Comparison of ENCODE assay signal across 8 cellular contexts in genomic region chr3:71304684-71305083, GRCh38.
DNase-seq lines count a peak whose midpoint lies in the region; ATAC-seq, FAIRE-seq and TF ChIP-seq lines count a peak whose summit lies in the region.

No MANE protein-coding gene starts in this region.

- WGBS in mesodermal cell (ENCODE audit: insufficient coverage in 2 of 2), 2 experiments = 0 to 10% methylated on average over 2 to 3 of the region's 3 CpGs
- 17 to 27% methylated on average over 3 of the region's 3 CpGs for WGBS in tibial nerve, 2 donors

- H3K36me3 ChIP-seq in RWPE2 (ENCODE audit: low read depth) (no peaks in the 10 kb centered on the region), mesodermal cell (ENCODE audit: control insufficient read depth, insufficient read depth, low read length) (no peaks in the 10 kb centered on the region), tibial nerve (no peaks in the 10 kb centered on the region)
- no peaks in the 10 kb centered on the region for H3K36me3 ChIP-seq in effector memory CD4-positive, alpha-beta T cell (ENCODE audit: control insufficient read depth, insufficient read depth, low read length)

- no peak for DNase-seq in AG09309 (ENCODE audit: low read depth)
- DNase-seq in RWPE2 (ENCODE audit: low spot score) = no peak
- no peak for DNase-seq in effector memory CD4-positive, alpha-beta T cell
- DNase-seq in tibial nerve (ENCODE audit: low spot score in 2 of 2) = no peak
- no peak for DNase-seq in GM19239 (ENCODE audit: insufficient read length, low spot score)

- no peaks in the 10 kb centered on the region for H3K27me3 ChIP-seq in RWPE2 (ENCODE audit: insufficient read depth, poor library complexity, severe bottlenecking)
- no peaks in the 10 kb centered on the region for H3K27me3 ChIP-seq in effector memory CD4-positive, alpha-beta T cell (replicated peaks; ENCODE audit: control insufficient read depth, insufficient read depth, low read length, poor library complexity, severe bottlenecking)
- H3K27me3 ChIP-seq in tibial nerve = no peaks in the 10 kb centered on the region

- H3K4me3 ChIP-seq in AG09309 (ENCODE audit: control insufficient read depth, low read depth, low read length) (no peak overlapping the region), RWPE2 (ENCODE audit: severe bottlenecking) (no peak overlapping the region), mesodermal cell (ENCODE audit: extremely low read depth, insufficient read depth, low read length, poor library complexity, severe bottlenecking) (peak overlapping the region; percentile 36), tibial nerve (peak overlapping the region in 2 of 4 donors; percentile 28 to 45)
- H3K4me3 ChIP-seq in effector memory CD4-positive, alpha-beta T cell (ENCODE audit: insufficient read depth, low read depth, low read length, poor library complexity, severe bottlenecking) = peak overlapping the region; percentile 44

- ATAC-seq in RWPE2 (ENCODE audit: low read depth) (no peak), GM21390 (IDR thresholded peaks at IDR 0.05; ENCODE audit: unreplicated experiment) (no peak), GM18511 (IDR thresholded peaks at IDR 0.05; ENCODE audit: unreplicated experiment) (no peak)

- TF ChIP-seq CTCF in AG09309 (IDR thresholded peaks at IDR 0.05; ENCODE audit: control insufficient read depth, insufficient read depth, low read depth, low read length, missing control alignments) = peak; percentile 42
- peak; percentile 22 for TF ChIP-seq CTCF in RWPE2 (IDR thresholded peaks at IDR 0.05; ENCODE audit: poor library complexity, severe bottlenecking)
- TF ChIP-seq CTCF in tibial nerve (IDR thresholded peaks at IDR 0.05) = peak in 4 of 5 experiments; percentile 22 to 43 (median 36)

- H3K4me1 ChIP-seq in RWPE2 (ENCODE audit: insufficient read depth, poor library complexity, severe bottlenecking) = no peaks in the 10 kb centered on the region
- H3K4me1 ChIP-seq in effector memory CD4-positive, alpha-beta T cell (ENCODE audit: control insufficient read depth, insufficient read depth, low read length, poor library complexity, severe bottlenecking) = peaks cover 26% of the 10 kb centered on the region
- H3K4me1 ChIP-seq in mesodermal cell (ENCODE audit: control insufficient read depth, insufficient read depth, low read length, poor library complexity, severe bottlenecking) = peaks cover 12% of the 10 kb centered on the region
- H3K4me1 ChIP-seq in tibial nerve = peaks cover 0 to 33% (median 7%) of the 10 kb centered on the region in 4 donors

- H3K9me3 ChIP-seq in RWPE2 (ENCODE audit: severe bottlenecking) (no peaks in the 10 kb centered on the region), mesodermal cell (ENCODE audit: control insufficient read depth, low read length) (no peaks in the 10 kb centered on the region), tibial nerve (no peaks in the 10 kb centered on the region)
- no peaks in the 10 kb centered on the region for H3K9me3 ChIP-seq in effector memory CD4-positive, alpha-beta T cell (ENCODE audit: control insufficient read depth, low read length)

- no peak for TF ChIP-seq POLR2A in tibial nerve (IDR thresholded peaks at IDR 0.05)

- no peak for FAIRE-seq in GM19239 (lab: Jason Lieb, UNC)

- H3K27ac ChIP-seq in RWPE2 (ENCODE audit: poor library complexity, severe bottlenecking) (no peak overlapping the region), mesodermal cell (ENCODE audit: low read depth, low read length, severe bottlenecking) (peak overlapping the region; percentile 75), tibial nerve (peak overlapping the region; percentile 34 to 65 (median 51))
- H3K27ac ChIP-seq in effector memory CD4-positive, alpha-beta T cell (ENCODE audit: insufficient read depth, low read length, poor library complexity, severe bottlenecking) = peak overlapping the region; percentile 67

- TF ChIP-seq EP300 in tibial nerve (IDR thresholded peaks at IDR 0.05) = no peak

Comparison
In these comparisons a context has a peak if more than half of its experiments do, and no peak if none do; other contexts are left out.
1. H3K4me3 ChIP-seq: peak in effector memory CD4-positive, alpha-beta T cell (single experiment) and mesodermal cell (single experiment); none in AG09309 (single experiment) and RWPE2 (single experiment).
2. Peak in every context shown above with its lines, with median percentiles within 50 percentile points of each other: CTCF ChIP-seq.